9 cellular contexts compared by ENCODE assay signal in the genomic region with DNA sequence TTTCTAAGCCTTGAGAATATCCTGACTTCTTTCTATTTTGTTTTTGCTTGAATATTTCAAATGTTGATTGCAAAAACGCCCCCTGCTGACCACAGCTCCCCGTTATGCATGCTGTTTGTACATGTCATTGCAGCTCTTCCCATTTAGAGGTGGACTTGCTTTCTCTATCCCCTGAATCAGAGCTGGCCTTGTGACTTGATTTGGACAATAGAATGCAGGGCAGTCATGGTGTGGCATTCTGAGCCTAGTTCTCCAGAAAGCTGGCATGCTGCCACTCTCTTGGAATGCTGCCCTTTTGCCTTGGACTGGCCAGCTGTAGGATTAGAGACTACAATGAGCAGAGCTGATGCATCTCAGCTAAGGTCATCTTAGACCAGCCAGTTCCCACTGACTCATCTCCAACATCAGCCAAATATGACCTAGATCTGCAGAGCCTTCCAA.
DNase-seq lines count a peak whose midpoint lies in the region; ATAC-seq, FAIRE-seq and TF ChIP-seq lines count a peak whose summit lies in the region.
"Had no signal": no experiment of that assay in that cellular context is flagged by ENCODE, and none has a peak within 500 bp of the region (broad histone marks: within the 10 kb centered on the region; RNA-seq: fewer than 3 reads in every experiment).

No MANE protein-coding gene starts in this region.

- H3K4me1 ChIP-seq in HAP-1 (no peaks in the 10 kb centered on the region), endothelial cell of umbilical vein (ENCODE audit: control insufficient read depth, extremely low read depth, insufficient read depth, low read length) (peaks cover 15% of the 10 kb centered on the region)

- dilution Hi-C loops in endothelial cell of umbilical vein (cut with MboI; ENCODE audit: extremely low pct_ligation_motif_present, low sequenced_read_pairs) = no loop called here

- TF ChIP-seq POLR2A in endothelial cell of umbilical vein (IDR thresholded peaks at IDR 0.05; ENCODE audit: low read depth, low read length) = no peak

- TF ChIP-seq CTCF in endothelial cell of umbilical vein (IDR thresholded peaks at IDR 0.05; ENCODE audit: extremely low read depth in 1 of 2, insufficient read depth in 1 of 2, low read depth in 1 of 2, low read length in 2 of 2) (peak; percentile 44 to 46), nephron (IDR thresholded peaks at IDR 0.05; ENCODE audit: unreplicated experiment in 3 of 3) (peak in 2 of 3 experiments; percentile 13 to 15)

- H3K27ac ChIP-seq in SK-N-MC (peak overlapping the region; percentile 48; the same call in 1 of the 2 replicates), endothelial cell of umbilical vein (ENCODE audit: insufficient read depth, low read depth, low read length) (peak overlapping the region; percentile 55)

- H3K36me3 Mint-ChIP-seq in nephron (ENCODE audit: low read depth) = no peaks in the 10 kb centered on the region

- H3K9me3 Mint-ChIP-seq in nephron = peaks cover 9% of the 10 kb centered on the region

- H3K79me2 ChIP-seq in endothelial cell of umbilical vein (ENCODE audit: control insufficient read depth, insufficient read depth, low read length) = no peaks in the 10 kb centered on the region

- no peaks in the 10 kb centered on the region for H3K27me3 Mint-ChIP-seq in nephron (ENCODE audit: low read depth)

- POLR2A ChIA-PET in endothelial cell of umbilical vein (lab: Charles Lee) = interaction anchor here (1.0 kb wide), 1 partner anchor 21 kb away, joined by 3 read pairs; no protein-coding TSS in a partner anchor

- H3K36me3 ChIP-seq in HAP-1 (replicated peaks) = no peaks in the 10 kb centered on the region
- no peaks in the 10 kb centered on the region for H3K36me3 ChIP-seq in SK-N-MC (ENCODE audit: insufficient read depth, low read length)
- no peaks in the 10 kb centered on the region for H3K36me3 ChIP-seq in endothelial cell of umbilical vein (ENCODE audit: control insufficient read depth in 2 of 2, extremely low read depth in 1 of 2, insufficient read depth in 2 of 2, low read length in 2 of 2)

- peaks cover 5% of the 10 kb centered on the region for H3K4me1 Mint-ChIP-seq in nephron

- peak; percentile 96 for FAIRE-seq in endothelial cell of umbilical vein (lab: Jason Lieb, UNC)
- FAIRE-seq: colon had no signal

- H3K27ac Mint-ChIP-seq in nephron = peak overlapping the region in 2 of 3 experiments; percentile 61 to 83

- H3K4me3 ChIP-seq in HAP-1 (no peak overlapping the region), SK-N-MC (no peak overlapping the region), endothelial cell of umbilical vein (replicated peaks in 1 of 3; ENCODE audit: insufficient read depth in 1 of 3, low read depth in 1 of 3, low read length in 3 of 3) (no peak overlapping the region)

- H3K4me2 ChIP-seq in endothelial cell of umbilical vein (ENCODE audit: insufficient read depth, low read length) = no peak overlapping the region

- H2AFZ ChIP-seq in endothelial cell of umbilical vein (ENCODE audit: low read depth, low read length) = no peak overlapping the region

- H3K9me3 ChIP-seq in HAP-1 (no peaks in the 10 kb centered on the region), SK-N-MC (ENCODE audit: low read depth, low read length) (no peaks in the 10 kb centered on the region), endothelial cell of umbilical vein (replicated peaks; ENCODE audit: control insufficient read depth, insufficient read depth, low read length) (no peaks in the 10 kb centered on the region)

- no peak overlapping the region for H3K4me3 Mint-ChIP-seq in nephron

- DNase-seq in Ammon's horn (ENCODE audit: low spot score) = peak; percentile 97
- peak; percentile 3 to 56 for DNase-seq in HAP-1 (ENCODE audit: low spot score in 2 of 2)
- DNase-seq in SK-N-MC (ENCODE audit: low read depth, low spot score) = no peak
- DNase-seq in endothelial cell of umbilical vein (ENCODE audit: low read depth, low spot score) = peak; percentile 98
- no peak for DNase-seq in EL

- CTCF ChIA-PET in endothelial cell of umbilical vein (lab: Charles Lee) = interaction anchor here (0.7 to 2.2 kb wide), 9 partner anchors 17 to 1471 kb away, joined by 3 to 17 read pairs (median 4); no protein-coding TSS in a partner anchor

- BruUV-seq in endothelial cell of umbilical vein (replicated peaks; lab: Mats Ljungman, UMichigan) = no TSS peak

- no peaks in the 10 kb centered on the region for H3K9me1 ChIP-seq in endothelial cell of umbilical vein (replicated peaks; ENCODE audit: control insufficient read depth, extremely low read depth, insufficient read depth, low read length)

- intact Hi-C loops in endothelial cell of umbilical vein (cut with micrococcal nuclease) = loop anchor here (1.0 to 5.0 kb wide), 5 partner anchors 19 to 1143 kb away; no protein-coding TSS in a partner anchor

- H4K20me1 ChIP-seq in endothelial cell of umbilical vein (replicated peaks; ENCODE audit: control insufficient read depth, extremely low read depth, insufficient read depth, low read length) = no peaks in the 10 kb centered on the region

- H3K27me3 ChIP-seq in HAP-1 (ENCODE audit: low read depth) (no peaks in the 10 kb centered on the region), endothelial cell of umbilical vein (ENCODE audit: control insufficient read depth in 2 of 2, insufficient read depth in 2 of 2, low read length in 2 of 2) (no peaks in the 10 kb centered on the region)

- no peak overlapping the region for H3K9ac ChIP-seq in SK-N-MC (ENCODE audit: insufficient read length)
- H3K9ac ChIP-seq in endothelial cell of umbilical vein (replicated peaks; ENCODE audit: extremely low read depth, insufficient read depth, low read length) = peak overlapping the region; percentile 43

- ATAC-seq in HG02571 (IDR thresholded peaks at IDR 0.05; ENCODE audit: unreplicated experiment) (no peak), GM19395 (IDR thresholded peaks at IDR 0.05; ENCODE audit: unreplicated experiment) (no peak)

- in situ Hi-C loops in HAP-1 (cut with MboI; ENCODE audit: low sequenced_read_pairs) = no loop called here

TF ChIP-seq in endothelial cell of umbilical vein, 7 proteins besides CTCF, POLR2A, EP300 and RAD21:
- TF ChIP-seq JUN (IDR thresholded peaks at IDR 0.05; ENCODE audit: borderline replicate concordance, insufficient read depth, insufficient read length, low read depth) (peak; percentile 68), GATA2 (IDR thresholded peaks at IDR 0.05; ENCODE audit: insufficient read depth, insufficient read length, low read depth, low read length) (peak; percentile 46), FOS (IDR thresholded peaks at IDR 0.05; ENCODE audit: borderline replicate concordance, insufficient read depth, low read length) (peak; percentile 69), POLR2AphosphoS5 (IDR thresholded peaks at IDR 0.05; ENCODE audit: insufficient read depth, low read depth, low read length) (peak; percentile 14), MYC (IDR thresholded peaks at IDR 0.05; ENCODE audit: low read depth, low read length) (no peak), EZH2 (IDR thresholded peaks at IDR 0.05; ENCODE audit: borderline replicate concordance, low read depth, low read length, severe bottlenecking) (no peak)

Comparison
In these comparisons a context has a peak if more than half of its experiments do, and no peak if none do; other contexts are left out.
1. DNase-seq: peak in Ammon's horn (single experiment), HAP-1 (2 of 2) and endothelial cell of umbilical vein (single experiment); none in SK-N-MC (single experiment) and EL (single experiment).